In genomic region chr14:77823378-77823777, GRCh38 we compare ENCODE assay signal across 29 cellular contexts.
"Had no signal": no experiment of that assay in that cellular context is flagged by ENCODE, and none has a peak within 500 bp of the region (broad histone marks: within the 10 kb centered on the region; RNA-seq: fewer than 3 reads in every experiment).

No MANE protein-coding gene starts in this region.

- H3K27ac Mint-ChIP-seq: stimulated activated memory B cell treated with anti-CD40 and anti-IgM and Interleukin-4, amounts not matched to agents 10 μg/mL and 1 μg/mL and 100 μg/mL, for 72 hours; stimulated activated naive B cell treated with anti-CD40 and anti-IgM and Interleukin-4, amounts not matched to agents 10 μg/mL and 1 μg/mL and 100 μg/mL, for 72 hours; stimulated activated naive CD8-positive, alpha-beta T cell treated with anti-CD3 and anti-CD28 coated beads, Interleukin-15, Interleukin-2, amounts not matched to agents 100 ng/mL and 50 ng/mL, for 24 hours; type B pancreatic cell had no signal

- DNase-seq: stimulated activated CD4-positive, alpha-beta T cell treated with anti-CD3 and anti-CD28 coated beads, Interleukin-2, amount 100 ng/mL, for 48 hours; stimulated activated CD4-positive, alpha-beta T cell treated with anti-CD3 and anti-CD28 coated beads, Interleukin-4, amount 100 ng/mL, for 1 hour; stimulated activated CD4-positive, alpha-beta T cell treated with anti-CD3 and anti-CD28 coated beads, Interleukin-4, amount 100 ng/mL, for 24 hours; stimulated activated CD4-positive, alpha-beta T cell treated with anti-CD3 and anti-CD28 coated beads, Interleukin-4, amount 100 ng/mL, for 4 hours; stimulated activated CD8-positive, alpha-beta memory T cell treated with anti-CD3 and anti-CD28 coated beads, Interleukin-4, amount 100 ng/mL, for 48 hours; stimulated activated naive B cell treated with anti-CD40 and anti-IgM and Interleukin-4, amounts not matched to agents 10 μg/mL and 1 μg/mL and 100 μg/mL, for 72 hours; stimulated activated naive CD4-positive, alpha-beta T cell; stimulated activated naive CD4-positive, alpha-beta T cell treated with Interleukin-2 at 50 U/mL for 16 hours; stimulated activated naive CD8-positive, alpha-beta T cell treated with anti-CD3 and anti-CD28 coated beads, Interleukin-15, amount 100 ng/mL, for 72 hours; stimulated activated naive CD8-positive, alpha-beta T cell treated with anti-CD3 and anti-CD28 coated beads, Interleukin-15, Interleukin-2, amounts not matched to agents 100 U/mL and 50 U/mL, for 24 hours; stomach; substantia nigra; testis; thyroid gland; tibial artery; transverse colon; trophoblast cell; upper lobe of left lung; upper lobe of right lung; uterus had no signal

- H3K9me3 Mint-ChIP-seq: stimulated activated effector memory CD8-positive, alpha-beta T cell treated with anti-CD3 and anti-CD28 coated beads, Interleukin-12 subunit alpha, Interleukin-12 subunit beta, amount 100 ng/mL, for 72 hours; stimulated activated memory B cell treated with anti-CD40 and anti-IgM and Interleukin-4, amounts not matched to agents 10 μg/mL and 1 μg/mL and 100 μg/mL, for 72 hours; stimulated activated naive B cell treated with anti-CD40 and anti-IgM and Interleukin-4, amounts not matched to agents 10 μg/mL and 1 μg/mL and 100 μg/mL, for 72 hours; stimulated activated naive CD8-positive, alpha-beta T cell treated with anti-CD3 and anti-CD28 coated beads, Interleukin-15, amount 100 ng/mL, for 72 hours; stimulated activated naive CD8-positive, alpha-beta T cell treated with anti-CD3 and anti-CD28 coated beads, Interleukin-15, Interleukin-2, amounts not matched to agents 100 ng/mL and 50 ng/mL, for 24 hours; type B pancreatic cell had no signal

- H3K27me3 Mint-ChIP-seq: stimulated activated memory B cell treated with anti-CD40 and anti-IgM and Interleukin-4, amounts not matched to agents 10 μg/mL and 1 μg/mL and 100 μg/mL, for 72 hours; stimulated activated naive B cell treated with anti-CD40 and anti-IgM and Interleukin-4, amounts not matched to agents 10 μg/mL and 1 μg/mL and 100 μg/mL, for 72 hours; stimulated activated naive CD8-positive, alpha-beta T cell treated with anti-CD3 and anti-CD28 coated beads, Interleukin-15, amount 100 ng/mL, for 72 hours; stimulated activated naive CD8-positive, alpha-beta T cell treated with anti-CD3 and anti-CD28 coated beads, Interleukin-15, Interleukin-2, amounts not matched to agents 100 ng/mL and 50 ng/mL, for 24 hours; type B pancreatic cell had no signal

- FAIRE-seq: urothelium cell line had no signal

- H3K27ac ChIP-seq: stomach, suprapubic skin, testis, thoracic aorta, thyroid gland, tibial artery, tibial nerve, transverse colon, upper lobe of left lung, upper lobe of right lung, uterus, vagina had no signal

- H3K4me1 ChIP-seq: suprapubic skin, testis, thyroid gland, tibial artery, tibial nerve, transverse colon, upper lobe of left lung, upper lobe of right lung, uterus, vagina had no signal

- H3K9me3 ChIP-seq: stomach, suprapubic skin, testis, thoracic aorta, thyroid gland, tibial artery, tibial nerve, transverse colon, upper lobe of left lung, upper lobe of right lung, uterus, vagina had no signal

- H3K4me3 ChIP-seq: stomach, suprapubic skin, testis, thoracic aorta, thyroid gland, tibial artery, tibial nerve, transverse colon, upper lobe of left lung, upper lobe of right lung, uterus, vagina had no signal

- H3K4me1 Mint-ChIP-seq: stimulated activated effector memory CD8-positive, alpha-beta T cell treated with anti-CD3 and anti-CD28 coated beads, Interleukin-12 subunit alpha, Interleukin-12 subunit beta, amount 100 ng/mL, for 72 hours; stimulated activated memory B cell treated with anti-CD40 and anti-IgM and Interleukin-4, amounts not matched to agents 10 μg/mL and 1 μg/mL and 100 μg/mL, for 72 hours; stimulated activated naive B cell treated with anti-CD40 and anti-IgM and Interleukin-4, amounts not matched to agents 10 μg/mL and 1 μg/mL and 100 μg/mL, for 72 hours; stimulated activated naive CD8-positive, alpha-beta T cell treated with anti-CD3 and anti-CD28 coated beads, Interleukin-15, amount 100 ng/mL, for 72 hours had no signal

- H3K27me3 ChIP-seq: stomach, suprapubic skin, testis, thyroid gland, tibial artery, tibial nerve, transverse colon, upper lobe of left lung, upper lobe of right lung, uterus, vagina had no signal

- H3K4me3 Mint-ChIP-seq: stimulated activated effector memory CD8-positive, alpha-beta T cell treated with anti-CD3 and anti-CD28 coated beads, Interleukin-12 subunit alpha, Interleukin-12 subunit beta, amount 100 ng/mL, for 72 hours; stimulated activated memory B cell treated with anti-CD40 and anti-IgM and Interleukin-4, amounts not matched to agents 10 μg/mL and 1 μg/mL and 100 μg/mL, for 72 hours; stimulated activated naive B cell treated with anti-CD40 and anti-IgM and Interleukin-4, amounts not matched to agents 10 μg/mL and 1 μg/mL and 100 μg/mL, for 72 hours; stimulated activated naive CD8-positive, alpha-beta T cell treated with anti-CD3 and anti-CD28 coated beads, Interleukin-15, amount 100 ng/mL, for 72 hours; stimulated activated naive CD8-positive, alpha-beta T cell treated with anti-CD3 and anti-CD28 coated beads, Interleukin-15, Interleukin-2, amounts not matched to agents 100 ng/mL and 50 ng/mL, for 24 hours; type B pancreatic cell had no signal

- ATAC-seq: stimulated activated effector memory CD8-positive, alpha-beta T cell treated with anti-CD3 and anti-CD28 coated beads, Interleukin-12 subunit alpha, Interleukin-12 subunit beta, amount 100 ng/mL, for 72 hours; stimulated activated memory B cell treated with anti-CD40 and anti-IgM and Interleukin-4, amounts not matched to agents 10 μg/mL and 1 μg/mL and 100 μg/mL, for 72 hours; stimulated activated naive B cell treated with anti-CD40 and anti-IgM and Interleukin-4, amounts not matched to agents 10 μg/mL and 1 μg/mL and 100 μg/mL, for 72 hours; stimulated activated naive CD8-positive, alpha-beta T cell treated with anti-CD3 and anti-CD28 coated beads, Interleukin-15, amount 100 ng/mL, for 72 hours; stimulated activated naive CD8-positive, alpha-beta T cell treated with anti-CD3 and anti-CD28 coated beads, Interleukin-15, Interleukin-2, amounts not matched to agents 100 U/mL and 50 U/mL, for 24 hours; upper lobe of right lung had no signal

- H3K36me3 ChIP-seq: uterus had no signal
